Comparison of ENCODE assay signal across 12 cellular contexts in genomic region chr14:55075628-55076027, GRCh38. TPM values are rescaled to one million over a fixed set of nuclear protein-coding genes. Genes with fewer than 3 reads are reported as not detected.
DNase-seq lines count a peak whose midpoint lies in the region; ATAC-seq and TF ChIP-seq lines count a peak whose summit lies in the region.
"Had no signal": no experiment of that assay in that cellular context is flagged by ENCODE, and none has a peak within 500 bp of the region (broad histone marks: within the 10 kb centered on the region; RNA-seq: fewer than 3 reads in every experiment).

No MANE protein-coding gene starts in this region.

- peak overlapping the region; percentile 100 for H3K27ac Mint-ChIP-seq in MCF 10A (ENCODE audit: low read depth, unreplicated experiment)
- H3K27ac Mint-ChIP-seq in stimulated activated memory B cell treated with anti-CD40 and anti-IgM and Interleukin-4, amounts not matched to agents 10 μg/mL and 1 μg/mL and 100 μg/mL, for 72 hours, result peak overlapping the region; percentile 80

- no peaks in the 10 kb centered on the region for H3K36me3 ChIP-seq in breast epithelium

- H3K27me3 ChIP-seq in breast epithelium, result no peaks in the 10 kb centered on the region
- H3K27me3 ChIP-seq: body of pancreas had no signal

- DNase-seq in MCF 10A (ENCODE audit: unreplicated experiment) (no peak), breast epithelium (ENCODE audit: low spot score in 2 of 2) (no peak), RWPE1 (ENCODE audit: low spot score) (no peak), epithelial cell of esophagus (ENCODE audit: low read depth) (peak; percentile 51), NCI-H1105 (lab: John Stamatoyannopoulos, UW) (no peak), foreskin melanocyte (no peak)
- DNase-seq: activated effector memory CD4-positive, alpha-beta T cell treated with Interleukin-2 at 50 U/mL for 16 hours; body of pancreas; Right ventricle myocardium superior; T-helper 9 cell had no signal

- H3K4me3 ChIP-seq in breast epithelium (no peak overlapping the region), epithelial cell of esophagus (ENCODE audit: low read length) (no peak overlapping the region)
- H3K4me3 ChIP-seq: body of pancreas had no signal

- peak overlapping the region in 1 of 2 donors; percentile 83 for H3K27ac ChIP-seq in breast epithelium
- peak overlapping the region; percentile 28; the same call in 1 of the 2 replicates for H3K27ac ChIP-seq in RWPE1
- H3K27ac ChIP-seq: body of pancreas had no signal

- CTCF ChIA-PET in MCF 10A (lab: Yijun Ruan, JAX), result interaction anchor here (0.9 kb wide), 1 partner anchor 27 kb away, joined by 4 read pairs; no protein-coding TSS in a partner anchor
- CTCF ChIA-PET in RWPE1 (lab: Yijun Ruan, JAX), result interaction anchor here (0.6 kb wide), 1 partner anchor 8 kb away, joined by 3 read pairs; no protein-coding TSS in a partner anchor

- peak overlapping the region; percentile 22 for H3K4me3 Mint-ChIP-seq in MCF 10A (ENCODE audit: unreplicated experiment)
- H3K4me3 Mint-ChIP-seq in stimulated activated memory B cell treated with anti-CD40 and anti-IgM and Interleukin-4, amounts not matched to agents 10 μg/mL and 1 μg/mL and 100 μg/mL, for 72 hours, result peak overlapping the region; percentile 77

- no peak for TF ChIP-seq POLR2A in breast epithelium (IDR thresholded peaks at IDR 0.05)

- no peak for TF ChIP-seq CTCF in MCF 10A (IDR thresholded peaks at IDR 0.05; ENCODE audit: unreplicated experiment)
- no peak for TF ChIP-seq CTCF in breast epithelium (IDR thresholded peaks at IDR 0.05)
- no peak for TF ChIP-seq CTCF in RWPE1 (conservative IDR thresholded peaks at IDR 0.05; ENCODE audit: low read depth)
- no peak for TF ChIP-seq CTCF in epithelial cell of esophagus (IDR thresholded peaks at IDR 0.05; ENCODE audit: insufficient read depth, low read depth, low read length, missing control alignments)

- H3K4me1 Mint-ChIP-seq in MCF 10A (ENCODE audit: insufficient read depth, unreplicated experiment), result peaks cover 65% of the 10 kb centered on the region
- H3K4me1 Mint-ChIP-seq in stimulated activated memory B cell treated with anti-CD40 and anti-IgM and Interleukin-4, amounts not matched to agents 10 μg/mL and 1 μg/mL and 100 μg/mL, for 72 hours, result peaks cover 45% of the 10 kb centered on the region

- H3K36me3 Mint-ChIP-seq in MCF 10A (ENCODE audit: insufficient read depth, unreplicated experiment), result peaks cover 18% of the 10 kb centered on the region
- H3K36me3 Mint-ChIP-seq in stimulated activated memory B cell treated with anti-CD40 and anti-IgM and Interleukin-4, amounts not matched to agents 10 μg/mL and 1 μg/mL and 100 μg/mL, for 72 hours, result no peaks in the 10 kb centered on the region

- no peaks in the 10 kb centered on the region for H3K27me3 Mint-ChIP-seq in MCF 10A (ENCODE audit: insufficient read depth, unreplicated experiment)
- no peaks in the 10 kb centered on the region for H3K27me3 Mint-ChIP-seq in stimulated activated memory B cell treated with anti-CD40 and anti-IgM and Interleukin-4, amounts not matched to agents 10 μg/mL and 1 μg/mL and 100 μg/mL, for 72 hours

- no TSS peak for BruUV-seq in MCF 10A (replicated peaks; lab: Mats Ljungman, UMichigan)

- POLR2A ChIA-PET in MCF 10A (lab: Yijun Ruan, JAX) (interaction anchor here (1.0 to 10.6 kb wide), 8 partner anchors 9 to 85 kb away, joined by 3 to 356 read pairs (median 26); partner anchors contain the start of genes MAPK1IP1L, SOCS4 and WDHD1), RWPE1 (lab: Yijun Ruan, JAX; ENCODE audit: low non-redundant PET) (no interaction called here)

- no peaks in the 10 kb centered on the region for H3K9me3 ChIP-seq in breast epithelium
- H3K9me3 ChIP-seq: body of pancreas had no signal

- no peak for ATAC-seq in stimulated activated memory B cell treated with anti-CD40 and anti-IgM and Interleukin-4, amounts not matched to agents 10 μg/mL and 1 μg/mL and 100 μg/mL, for 72 hours
- ATAC-seq in HG03378 (IDR thresholded peaks at IDR 0.05; ENCODE audit: unreplicated experiment), result no peak
- ATAC-seq: body of pancreas had no signal

- intact Hi-C loops in MCF 10A (cut with micrococcal nuclease) (no loop called here), breast epithelium (cut with DNase I; ENCODE audit: low total_unique reads) (no loop called here)

- peaks cover 6% of the 10 kb centered on the region for H3K9me3 Mint-ChIP-seq in MCF 10A (ENCODE audit: unreplicated experiment)
- H3K9me3 Mint-ChIP-seq in stimulated activated memory B cell treated with anti-CD40 and anti-IgM and Interleukin-4, amounts not matched to agents 10 μg/mL and 1 μg/mL and 100 μg/mL, for 72 hours, result no peaks in the 10 kb centered on the region

- peaks cover 0 to 16% of the 10 kb centered on the region in 2 donors for H3K4me1 ChIP-seq in breast epithelium
- H3K4me1 ChIP-seq: body of pancreas had no signal

RNA-seq across cellular contexts. Expression of gene MAPK1IP1L, which starts 24.2 kb away (rescaled TPM):
- total RNA-seq in MCF 10A (2022) (118 and 123 TPM in 2 replicates), breast epithelium (10 to 100 TPM; 37.7 to 60.4 (median 39.4) TPM)

RNA-seq across cellular contexts. Expression of gene SOCS4, which starts 48.6 kb away (rescaled TPM):
- total RNA-seq in MCF 10A (2022) (24.6 and 29.6 TPM in 2 replicates), breast epithelium (10 to 100 TPM; 16.0 to 23.3 (median 16.3) TPM)

RNA-seq across cellular contexts. Expression of gene WDHD1, which starts 48.7 kb away (rescaled TPM):
- total RNA-seq in MCF 10A (2022) (5.8 and 6.5 TPM in 2 replicates), breast epithelium (1 to 10 TPM; 1.8 to 3.5 (median 2.3) TPM)

RNA-seq across cellular contexts. Expression of gene LGALS3, which starts 53.4 kb away (rescaled TPM):
- total RNA-seq in MCF 10A (2022) (154 and 178 TPM in 2 replicates), breast epithelium (100 to 1,000 TPM; 293 to 580 (median 571) TPM)
